ENCODE assay signal across 2 cellular contexts in genomic region chr1:99968214-99968613, GRCh38.
A peak's percentile ranks its signal among the peaks of the same experiment; 100 is the strongest.
TF ChIP-seq lines count a peak whose summit lies in the region.

No MANE protein-coding gene starts in this region.

TF ChIP-seq in GM23338, 12 proteins besides CTCF, POLR2A, EP300 and RAD21:
- TF ChIP-seq POLR2AphosphoS5 (IDR thresholded peaks at IDR 0.05; ENCODE audit: low read depth) = no peak
- TF ChIP-seq REST (IDR thresholded peaks at IDR 0.05; ENCODE audit: unreplicated experiment) = no peak
- TF ChIP-seq ZNF331 (CRISPR knock-in tag; IDR thresholded peaks at IDR 0.05; ENCODE audit: low read depth) = no peak
- TF ChIP-seq JUNB (IDR thresholded peaks at IDR 0.05; ENCODE audit: unreplicated experiment) = no peak
- no peak for TF ChIP-seq ZNF114 (CRISPR knock-in tag; IDR thresholded peaks at IDR 0.05)
- no peak for TF ChIP-seq CREB1 (CRISPR knock-in tag; IDR thresholded peaks at IDR 0.05; ENCODE audit: low read depth)
- TF ChIP-seq EZH2 (IDR thresholded peaks at IDR 0.05; ENCODE audit: low read depth, unreplicated experiment) = no peak
- TF ChIP-seq ETS1 (IDR thresholded peaks at IDR 0.05) = no peak
- TF ChIP-seq ZNF462 (CRISPR knock-in tag; IDR thresholded peaks at IDR 0.05) = no peak
- TF ChIP-seq EZH2phosphoT487 (IDR thresholded peaks at IDR 0.05; ENCODE audit: unreplicated experiment) = no peak
- no peak for TF ChIP-seq STAT1 (IDR thresholded peaks at IDR 0.05; ENCODE audit: unreplicated experiment)
- TF ChIP-seq NANOG (IDR thresholded peaks at IDR 0.05; ENCODE audit: borderline replicate concordance) = no peak

TF ChIP-seq in K562, 482 proteins besides CTCF, POLR2A, EP300 and RAD21:
- TF ChIP-seq ZBTB33 (CRISPR knock-in tag; IDR thresholded peaks at IDR 0.05) = peak; percentile 61; the same call in 1 of the 2 replicates
- no peak for TF ChIP-seq GATAD2B (IDR thresholded peaks at IDR 0.05; ENCODE audit: borderline replicate concordance)
- peak; percentile 57; the same call in 1 of the 2 replicates for TF ChIP-seq CHAMP1 (IDR thresholded peaks at IDR 0.05)
